Comparison of ENCODE assay signal across 18 cellular contexts in genomic region chr17:62994931-62995330, GRCh38. TPM values are rescaled to one million over a fixed set of nuclear protein-coding genes. Genes with fewer than 3 reads are reported as not detected.
DNase-seq lines count a peak whose midpoint lies in the region; ATAC-seq and TF ChIP-seq lines count a peak whose summit lies in the region.
"Had no signal": no experiment of that assay in that cellular context is flagged by ENCODE, and none has a peak within 500 bp of the region (broad histone marks: within the 10 kb centered on the region; RNA-seq: fewer than 3 reads in every experiment).

No MANE protein-coding gene starts in this region.

- H3K9me3 Mint-ChIP-seq in natural killer cell treated with Interleukin-12 subunit alpha and Interleukin-12 subunit beta and Interleukin-15 and Interleukin-18, amount 100 ng/mL, for 72 hours, result no peaks in the 10 kb centered on the region
- H3K9me3 Mint-ChIP-seq: IgD-negative memory B cell; stimulated activated effector memory CD8-positive, alpha-beta T cell treated with anti-CD3 and anti-CD28 coated beads, Interleukin-12 subunit alpha, Interleukin-12 subunit beta, amount 100 ng/mL, for 72 hours had no signal

- peaks cover 11 to 25% of the 10 kb centered on the region in 2 donors for H3K4me1 Mint-ChIP-seq in natural killer cell treated with Interleukin-12 subunit alpha and Interleukin-12 subunit beta and Interleukin-15 and Interleukin-18, amount 100 ng/mL, for 72 hours (ENCODE audit: low read depth in 2 of 2)

- DNase-seq in NOMO-1 treated with DMSO at 0.1 percent for 48 hours (lab: John Stamatoyannopoulos, UW; ENCODE audit: unreplicated experiment), result peak; percentile 31
- DNase-seq in NOMO-1 treated with dmso at 0.1 percent for 144 hours (lab: John Stamatoyannopoulos, UW; ENCODE audit: unreplicated experiment), result no peak
- DNase-seq in NB4 (ENCODE audit: low read depth), result peak; percentile 5
- peak; percentile 44 to 45 for DNase-seq in cardiac fibroblast (ENCODE audit: low read depth in 2 of 2)
- no peak for DNase-seq in DMS53 treated with DMSO at 0.1 percent for 48 hours (lab: John Stamatoyannopoulos, UW; ENCODE audit: unreplicated experiment)
- no peak for DNase-seq in G401 (ENCODE audit: low spot score)
- DNase-seq in natural killer cell treated with Interleukin-12 subunit alpha and Interleukin-12 subunit beta and Interleukin-15 and Interleukin-18, amount 100 ng/mL, for 72 hours (ENCODE audit: low spot score), result no peak
- DNase-seq: activated T-cell treated with anti-CD3 and anti-CD28 coated beads for 4 hours, aorta, DMS79, gastrocnemius medialis, retina had no signal

- H3K27ac ChIP-seq in neutrophil, result peak overlapping the region; percentile 80
- H3K27ac ChIP-seq: 22Rv1, C4-2B, gastrocnemius medialis, thoracic aorta had no signal

- no peak overlapping the region for H3K4me3 Mint-ChIP-seq in natural killer cell treated with Interleukin-12 subunit alpha and Interleukin-12 subunit beta and Interleukin-15 and Interleukin-18, amount 100 ng/mL, for 72 hours
- H3K4me3 Mint-ChIP-seq: IgD-negative memory B cell; stimulated activated effector memory CD8-positive, alpha-beta T cell treated with anti-CD3 and anti-CD28 coated beads, Interleukin-12 subunit alpha, Interleukin-12 subunit beta, amount 100 ng/mL, for 72 hours had no signal

- H3K36me3 Mint-ChIP-seq in natural killer cell treated with Interleukin-12 subunit alpha and Interleukin-12 subunit beta and Interleukin-15 and Interleukin-18, amount 100 ng/mL, for 72 hours, result no peaks in the 10 kb centered on the region
- H3K36me3 Mint-ChIP-seq: stimulated activated effector memory CD8-positive, alpha-beta T cell treated with anti-CD3 and anti-CD28 coated beads, Interleukin-12 subunit alpha, Interleukin-12 subunit beta, amount 100 ng/mL, for 72 hours had no signal

- H3K4me1 ChIP-seq in neutrophil (ENCODE audit: control insufficient read depth in 1 of 2, insufficient read depth in 1 of 2, low read depth in 1 of 2, low read length in 1 of 2), result peaks cover 26 to 37% of the 10 kb centered on the region in 2 experiments
- H3K4me1 ChIP-seq: gastrocnemius medialis had no signal

- no peaks in the 10 kb centered on the region for H3K27me3 Mint-ChIP-seq in natural killer cell treated with Interleukin-12 subunit alpha and Interleukin-12 subunit beta and Interleukin-15 and Interleukin-18, amount 100 ng/mL, for 72 hours
- H3K27me3 Mint-ChIP-seq: IgD-negative memory B cell had no signal

- no peak overlapping the region for H3K4me3 ChIP-seq in NB4 (ENCODE audit: low read depth, low read length)
- H3K4me3 ChIP-seq in cardiac fibroblast (replicated peaks in 1 of 2; ENCODE audit: low read depth in 2 of 2, low read length in 2 of 2), result no peak overlapping the region
- peak overlapping the region; percentile 25 to 30 for H3K4me3 ChIP-seq in neutrophil (ENCODE audit: low read depth in 1 of 2, low read length in 1 of 2)
- H3K4me3 ChIP-seq: gastrocnemius medialis, thoracic aorta had no signal

- in situ Hi-C loops in G401 (cut with HindIII; ENCODE audit: low sequenced_read_pairs), result no loop called here

- no peak for TF ChIP-seq CTCF in NB4 (IDR thresholded peaks at IDR 0.05; ENCODE audit: low read depth, low read length)
- TF ChIP-seq CTCF in cardiac fibroblast (IDR thresholded peaks at IDR 0.05; ENCODE audit: low read depth, low read length), result no peak
- no peak for TF ChIP-seq CTCF in neutrophil (IDR thresholded peaks at IDR 0.05)

- H3K27me3 ChIP-seq in neutrophil, result no peaks in the 10 kb centered on the region
- H3K27me3 ChIP-seq: gastrocnemius medialis had no signal

- ATAC-seq in natural killer cell treated with Interleukin-12 subunit alpha and Interleukin-12 subunit beta and Interleukin-15 and Interleukin-18, amount 100 ng/mL, for 72 hours, result no peak
- ATAC-seq: gastrocnemius medialis had no signal

- no peak for TF ChIP-seq POLR2A in NB4 (IDR thresholded peaks at IDR 0.05; ENCODE audit: extremely low read depth, insufficient read length)

- H3K36me3 ChIP-seq in neutrophil, result no peaks in the 10 kb centered on the region
- H3K36me3 ChIP-seq: gastrocnemius medialis, thoracic aorta had no signal

- H3K9me3 ChIP-seq in neutrophil, result no peaks in the 10 kb centered on the region
- H3K9me3 ChIP-seq: gastrocnemius medialis, thoracic aorta had no signal

- H3K27ac Mint-ChIP-seq in natural killer cell treated with Interleukin-12 subunit alpha and Interleukin-12 subunit beta and Interleukin-15 and Interleukin-18, amount 100 ng/mL, for 72 hours, result no peak overlapping the region
- H3K27ac Mint-ChIP-seq: IgD-negative memory B cell; stimulated activated effector memory CD8-positive, alpha-beta T cell treated with anti-CD3 and anti-CD28 coated beads, Interleukin-12 subunit alpha, Interleukin-12 subunit beta, amount 100 ng/mL, for 72 hours had no signal

RNA-seq across cellular contexts. Expression of gene TANC2, which starts 28.9 kb away (rescaled TPM):
- total RNA-seq in G401 (2014; rRNA removed; shearing (Covaris generic)), result 0.71 and 3.6 TPM in 2 replicates
- total RNA-seq in natural killer cell treated with Interleukin-12 subunit alpha and Interleukin-12 subunit beta and Interleukin-15 and Interleukin-18, amount 100 ng/mL, for 72 hours, result 10 to 100 TPM in 1 of 2 donors, 1 to 10 TPM in 1; 8.8 to 17.4 TPM

Comparison
In these comparisons a context has a peak if more than half of its experiments do, and no peak if none do; other contexts are left out.
1. DNase-seq: peak in NOMO-1 treated with DMSO at 0.1 percent for 48 hours (single experiment), NB4 (single experiment) and cardiac fibroblast (2 of 2); none in NOMO-1 treated with dmso at 0.1 percent for 144 hours (single experiment), DMS53 treated with DMSO at 0.1 percent for 48 hours (single experiment), G401 (single experiment) and natural killer cell treated with Interleukin-12 subunit alpha and Interleukin-12 subunit beta and Interleukin-15 and Interleukin-18, amount 100 ng/mL, for 72 hours (single experiment).
2. H3K4me3 ChIP-seq: peak in neutrophil (2 of 2); none in NB4 (single experiment) and cardiac fibroblast (0 of 2).